ENCODE assay signal across 17 cellular contexts in the genomic region with DNA sequence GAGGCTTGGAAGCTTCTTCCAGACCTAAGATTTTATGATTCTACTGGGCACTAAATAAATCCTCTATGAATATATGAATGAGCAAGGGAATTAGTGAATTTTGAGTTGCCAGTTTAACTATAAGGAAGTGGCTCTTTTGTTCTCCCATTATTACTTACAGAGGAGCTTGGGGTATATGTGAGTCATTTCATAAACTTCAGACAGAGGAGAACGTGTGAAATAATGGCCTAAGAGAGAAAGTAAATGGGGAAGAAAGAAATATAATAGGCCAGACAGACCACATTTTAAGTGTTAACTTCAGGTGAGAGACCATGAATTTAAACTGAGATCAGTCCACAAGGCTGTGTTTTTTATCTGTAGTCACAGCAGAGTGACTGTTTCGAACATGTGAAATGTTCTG.
DNase-seq lines count a peak whose midpoint lies in the region; ATAC-seq, FAIRE-seq and TF ChIP-seq lines count a peak whose summit lies in the region.
"Had no signal": no experiment of that assay in that cellular context is flagged by ENCODE, and none has a peak within 500 bp of the region (broad histone marks: within the 10 kb centered on the region; RNA-seq: fewer than 3 reads in every experiment).

No MANE protein-coding gene starts in this region.

- no peak overlapping the region for H3K4me2 ChIP-seq in IMR-90 (ENCODE audit: low read depth, low read length)

- no peak overlapping the region for H3K9ac ChIP-seq in IMR-90 (ENCODE audit: low read depth, low read length)

- TF ChIP-seq RAD21 in IMR-90 (IDR thresholded peaks at IDR 0.05; ENCODE audit: low read length), result no peak

- TF ChIP-seq POLR2A in IMR-90 (IDR thresholded peaks at IDR 0.05; ENCODE audit: low read depth, low read length), result no peak

- H3K56ac ChIP-seq in IMR-90 (ENCODE audit: extremely low read depth, insufficient read depth, low read length), result no peak overlapping the region

- BruUV-seq in IMR-90 (replicated peaks; lab: Mats Ljungman, UMichigan), result no TSS peak

- H3K18ac ChIP-seq in IMR-90 (ENCODE audit: low read depth, low read length), result no peak overlapping the region

- H4K8ac ChIP-seq in IMR-90 (ENCODE audit: low read depth in 2 of 2, low read length in 2 of 2), result no peak overlapping the region

- H3K4me3 ChIP-seq in GM12865 (ENCODE audit: low read depth, low read length) (no peak overlapping the region), IMR-90 (ENCODE audit: insufficient read depth, low read depth, low read length) (no peak overlapping the region)
- H3K4me3 ChIP-seq: Peyer's patch had no signal

- dilution Hi-C loops in IMR-90 (cut with HindIII; ENCODE audit: low sequenced_read_pairs, unreplicated experiment), result no loop called here

- H3K27me3 ChIP-seq in IMR-90 (ENCODE audit: control insufficient read depth, insufficient read depth, low read length), result no peaks in the 10 kb centered on the region
- H3K27me3 ChIP-seq: Peyer's patch had no signal

- no peak overlapping the region for H2BK15ac ChIP-seq in IMR-90 (ENCODE audit: low read depth, low read length)

- no peaks in the 10 kb centered on the region for H3K9me1 ChIP-seq in IMR-90 (ENCODE audit: insufficient read depth, low read length)

- no peaks in the 10 kb centered on the region for H4K20me1 ChIP-seq in IMR-90 (ENCODE audit: insufficient read depth, low read length)

- peak; percentile 37 for DNase-seq in GM12865 (ENCODE audit: low read depth)
- DNase-seq in IMR-90, result peak; percentile 21
- no peak for DNase-seq in activated T-cell treated with anti-CD3 and anti-CD28 coated beads, Interleukin-2, amount 50 U/mL, for 1 hour
- DNase-seq in CD1c-positive myeloid dendritic cell (ENCODE audit: extremely low spot score), result no peak
- DNase-seq in NCI-H69 (lab: John Stamatoyannopoulos, UW), result no peak
- DNase-seq in frontal cortex (ENCODE audit: low spot score in 2 of 2), result no peak
- DNase-seq: CD4-positive, alpha-beta memory T cell; glutamatergic neuron; mesenchymal stem cell; NCI-H526; Peyer's patch; retina; SW 1271 had no signal

- no peak overlapping the region for H3K4ac ChIP-seq in IMR-90 (ENCODE audit: low read depth, low read length)

- H2AK9ac ChIP-seq in IMR-90 (replicated peaks; ENCODE audit: low read depth, low read length, poor library complexity), result no peak overlapping the region

- H3K14ac ChIP-seq in IMR-90 (replicated peaks; ENCODE audit: low read depth, low read length), result no peak overlapping the region

- CTCF ChIA-PET in IMR-90 (lab: Yijun Ruan, JAX), result no interaction called here

- H3K27ac ChIP-seq in IMR-90 (ENCODE audit: insufficient read depth, low read length), result no peak overlapping the region
- H3K27ac ChIP-seq: epithelial cell of prostate, Peyer's patch had no signal

- H4K91ac ChIP-seq in IMR-90 (ENCODE audit: insufficient read depth, low read depth, low read length), result no peak overlapping the region

- intact Hi-C loops in IMR-90 (cut with micrococcal nuclease), result no loop called here

- no peak overlapping the region for H3K23ac ChIP-seq in IMR-90 (ENCODE audit: low read depth, low read length)

- in situ Hi-C loops in IMR-90 (cut with MboI; ENCODE audit: low sequenced_read_pairs), result no loop called here

- FAIRE-seq in frontal cortex (lab: Jason Lieb, UNC), result no peak
- FAIRE-seq: HTR-8/SVneo had no signal

- 100% methylated on average over 1 of the region's 2 CpGs; no CpG with 5 or more reads in 1 of the 2 experiments for WGBS in IMR-90 (ENCODE audit: extremely low coverage in 2 of 2, insufficient read length in 1 of 2), 2 experiments

- POLR2A ChIA-PET in IMR-90 (lab: Charles Lee; ENCODE audit: unreplicated experiment), result no interaction called here

- no peaks in the 10 kb centered on the region for H3K79me1 ChIP-seq in IMR-90 (ENCODE audit: low read depth in 1 of 2, low read length in 2 of 2)

- no peak overlapping the region for H2AFZ ChIP-seq in IMR-90 (replicated peaks; ENCODE audit: low read length, poor library complexity)

- no peaks in the 10 kb centered on the region for H3K9me3 ChIP-seq in IMR-90 (ENCODE audit: control insufficient read depth, insufficient read depth, low read length)
- H3K9me3 ChIP-seq: Peyer's patch had no signal

- H2BK5ac ChIP-seq in IMR-90 (ENCODE audit: low read depth, low read length, poor library complexity, severe bottlenecking), result no peak overlapping the region

- no peaks in the 10 kb centered on the region for H3K36me3 ChIP-seq in IMR-90 (ENCODE audit: control insufficient read depth, insufficient read depth, low read length)
- H3K36me3 ChIP-seq: Peyer's patch had no signal

- H3K4me1 ChIP-seq in IMR-90 (ENCODE audit: control insufficient read depth, insufficient read depth, low read length), result peaks cover 1% of the 10 kb centered on the region; the same call in 1 of the 2 replicates
- H3K4me1 ChIP-seq: Peyer's patch had no signal

- H2BK120ac ChIP-seq in IMR-90 (ENCODE audit: low read depth, low read length), result no peak overlapping the region

- no peak overlapping the region for H4K5ac ChIP-seq in IMR-90 (ENCODE audit: low read depth, low read length)

- ATAC-seq in GM19395 (IDR thresholded peaks at IDR 0.05; ENCODE audit: unreplicated experiment) (peak; percentile 68), HG02885 (IDR thresholded peaks at IDR 0.05; ENCODE audit: poor library complexity, unreplicated experiment) (peak; percentile 57), IMR-90 (ENCODE audit: low read depth) (no peak)

- no peak overlapping the region for H2AK5ac ChIP-seq in IMR-90 (ENCODE audit: low read depth, low read length)

- H2BK20ac ChIP-seq in IMR-90 (ENCODE audit: low read depth, low read length), result no peak overlapping the region

- TF ChIP-seq CTCF in GM12865 (IDR thresholded peaks at IDR 0.05; ENCODE audit: insufficient read depth, low read depth, low read length, missing control alignments) (no peak), IMR-90 (conservative IDR thresholded peaks at IDR 0.05; ENCODE audit: low read depth, low read length) (no peak)

TF ChIP-seq in IMR-90, 13 proteins besides CTCF, POLR2A, EP300 and RAD21:
- TF ChIP-seq RFX5 (IDR thresholded peaks at IDR 0.05; ENCODE audit: low read depth, low read length) (no peak), FOS (IDR thresholded peaks at IDR 0.05; ENCODE audit: low read depth, low read length) (no peak), CEBPB (IDR thresholded peaks at IDR 0.05; ENCODE audit: low read depth, low read length) (no peak), BHLHE40 (IDR thresholded peaks at IDR 0.05; ENCODE audit: low read depth, low read length) (no peak), NFE2L2 (IDR thresholded peaks at IDR 0.05; ENCODE audit: low read depth, low read length) (no peak), CHD1 (IDR thresholded peaks at IDR 0.05; ENCODE audit: low read depth, low read length) (no peak), SMC3 (IDR thresholded peaks at IDR 0.05; ENCODE audit: low read depth, low read length) (no peak), RCOR1 (IDR thresholded peaks at IDR 0.05; ENCODE audit: insufficient replicate concordance, low read length) (no peak), MXI1 (IDR thresholded peaks at IDR 0.05; ENCODE audit: borderline replicate concordance, low read depth, low read length) (no peak), MAFK (IDR thresholded peaks at IDR 0.05; ENCODE audit: low read depth, low read length) (no peak), MAZ (IDR thresholded peaks at IDR 0.05; ENCODE audit: borderline replicate concordance, low read depth, low read length) (no peak)
- TF ChIP-seq, protein P1, sequence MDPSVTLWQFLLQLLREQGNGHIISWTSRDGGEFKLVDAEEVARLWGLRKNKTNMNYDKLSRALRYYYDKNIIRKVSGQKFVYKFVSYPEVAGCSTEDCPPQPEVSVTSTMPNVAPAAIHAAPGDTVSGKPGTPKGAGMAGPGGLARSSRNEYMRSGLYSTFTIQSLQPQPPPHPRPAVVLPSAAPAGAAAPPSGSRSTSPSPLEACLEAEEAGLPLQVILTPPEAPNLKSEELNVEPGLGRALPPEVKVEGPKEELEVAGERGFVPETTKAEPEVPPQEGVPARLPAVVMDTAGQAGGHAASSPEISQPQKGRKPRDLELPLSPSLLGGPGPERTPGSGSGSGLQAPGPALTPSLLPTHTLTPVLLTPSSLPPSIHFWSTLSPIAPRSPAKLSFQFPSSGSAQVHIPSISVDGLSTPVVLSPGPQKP (IDR thresholded peaks at IDR 0.05; ENCODE audit: borderline replicate concordance, low read depth, low read length), result no peak
- TF ChIP-seq, protein P2, sequence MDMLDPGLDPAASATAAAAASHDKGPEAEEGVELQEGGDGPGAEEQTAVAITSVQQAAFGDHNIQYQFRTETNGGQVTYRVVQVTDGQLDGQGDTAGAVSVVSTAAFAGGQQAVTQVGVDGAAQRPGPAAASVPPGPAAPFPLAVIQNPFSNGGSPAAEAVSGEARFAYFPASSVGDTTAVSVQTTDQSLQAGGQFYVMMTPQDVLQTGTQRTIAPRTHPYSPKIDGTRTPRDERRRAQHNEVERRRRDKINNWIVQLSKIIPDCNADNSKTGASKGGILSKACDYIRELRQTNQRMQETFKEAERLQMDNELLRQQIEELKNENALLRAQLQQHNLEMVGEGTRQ (IDR thresholded peaks at IDR 0.05; ENCODE audit: low read depth, low read length), result no peak
TF ChIP-seq in IMR-90: peak in this region for 0.

Comparison
In these comparisons a context has a peak if more than half of its experiments do, and no peak if none do; other contexts are left out.
1. DNase-seq: peak in GM12865 (single experiment) and IMR-90 (single experiment); none in activated T-cell treated with anti-CD3 and anti-CD28 coated beads, Interleukin-2, amount 50 U/mL, for 1 hour (single experiment), CD1c-positive myeloid dendritic cell (single experiment), NCI-H69 (single experiment) and frontal cortex (0 of 2).